ENCODE assay signal across 1 cellular context in genomic region chr19:4713384-4713951, GRCh38.
A peak's percentile ranks its signal among the peaks of the same experiment; 100 is the strongest.
TF ChIP-seq lines count a peak whose summit lies in the region.

No MANE protein-coding gene starts in this region.

TF ChIP-seq in SK-N-SH, 30 proteins besides CTCF, POLR2A, EP300 and RAD21 (continued from another document):
- TF ChIP-seq ZBTB33 (IDR thresholded peaks at IDR 0.05; ENCODE audit: borderline replicate concordance, low read depth) (no peak), FOXJ3 (CRISPR knock-in tag; IDR thresholded peaks at IDR 0.05) (no peak), CHD2 (IDR thresholded peaks at IDR 0.05; ENCODE audit: low read length, partially characterized antibody) (no peak), TCF12 (IDR thresholded peaks at IDR 0.05) (peak; percentile 94), RFX5 (IDR thresholded peaks at IDR 0.05; ENCODE audit: low read length) (no peak), EZH2phosphoT487 (IDR thresholded peaks at IDR 0.05; ENCODE audit: borderline replicate concordance, low read depth) (no peak), SIN3A (IDR thresholded peaks at IDR 0.05; ENCODE audit: borderline replicate concordance, low read depth, low read length) (peak; percentile 58; the same call in 1 of the 2 replicates), RCOR1 (IDR thresholded peaks at IDR 0.05; ENCODE audit: low read length) (no peak), TEAD4 (IDR thresholded peaks at IDR 0.05; ENCODE audit: borderline replicate concordance, insufficient read depth) (peak; percentile 73), ELF1 (IDR thresholded peaks at IDR 0.05) (no peak), PBX3 (IDR thresholded peaks at IDR 0.05) (peak; percentile 58), USF2 (IDR thresholded peaks at IDR 0.05; ENCODE audit: borderline replicate concordance, low read depth, low read length) (no peak; the same call in 1 of the 2 replicates), IRF3 (IDR thresholded peaks at IDR 0.05; ENCODE audit: low read depth, low read length) (no peak), MEF2A (IDR thresholded peaks at IDR 0.05; ENCODE audit: borderline replicate concordance, low read depth) (no peak), USF1 (IDR thresholded peaks at IDR 0.05; ENCODE audit: borderline replicate concordance, low read depth) (peak; percentile 64)
